In genomic region chr2:205748660-205749059, GRCh38 we compare ENCODE assay signal across 15 cellular contexts.
DNase-seq lines count a peak whose midpoint lies in the region; TF ChIP-seq lines count a peak whose summit lies in the region.
"Had no signal": no experiment of that assay in that cellular context is flagged by ENCODE, and none has a peak within 500 bp of the region (broad histone marks: within the 10 kb centered on the region; RNA-seq: fewer than 3 reads in every experiment).

No MANE protein-coding gene starts in this region.

- TF ChIP-seq EP300 in stomach (IDR thresholded peaks at IDR 0.05), result no peak

- H3K36me3 ChIP-seq in stomach, result peaks cover 10 to 90% (median 72%) of the 10 kb centered on the region in 4 donors
- H3K36me3 ChIP-seq: ovary had no signal

- no peaks in the 10 kb centered on the region for H3K36me3 Mint-ChIP-seq in activated CD4-positive, alpha-beta memory T cell treated with anti-CD3 and anti-CD28 coated beads for 36 hours
- no peaks in the 10 kb centered on the region for H3K36me3 Mint-ChIP-seq in activated CD4-positive, alpha-beta memory T cell treated with anti-CD3 and anti-CD28 coated beads, Interleukin-2, amount 10 ng/mL, durations not matched to agents 7 days and 5 days (ENCODE audit: low read depth)

- H3K4me1 ChIP-seq in stomach, result peaks cover 0 to 64% (median 24%) of the 10 kb centered on the region in 4 donors

- CTCF ChIA-PET in activated CD4-positive, alpha-beta memory T cell treated with anti-CD3 and anti-CD28 coated beads for 36 hours (lab: Charles Lee), result no interaction called here
- CTCF ChIA-PET in activated CD4-positive, alpha-beta memory T cell treated with anti-CD3 and anti-CD28 coated beads, Interleukin-2, amount 10 ng/mL, durations not matched to agents 7 days and 5 days (lab: Charles Lee), result no interaction called here

- TF ChIP-seq CTCF in stomach (IDR thresholded peaks at IDR 0.05), result no peak

- H3K27ac ChIP-seq in stomach, result peak overlapping the region in 4 of 5 donors; percentile 32 to 82 (median 42)
- H3K27ac ChIP-seq: ascending aorta, ovary had no signal

- H3K9me3 ChIP-seq in stomach, result no peaks in the 10 kb centered on the region
- H3K9me3 ChIP-seq: ascending aorta, ovary had no signal

- no peaks in the 10 kb centered on the region for H3K4me1 Mint-ChIP-seq in activated CD4-positive, alpha-beta memory T cell treated with anti-CD3 and anti-CD28 coated beads for 36 hours (ENCODE audit: low read depth)
- H3K4me1 Mint-ChIP-seq in activated CD4-positive, alpha-beta memory T cell treated with anti-CD3 and anti-CD28 coated beads, Interleukin-2, amount 10 ng/mL, durations not matched to agents 7 days and 5 days, result no peaks in the 10 kb centered on the region
- H3K4me1 Mint-ChIP-seq: IgD-negative memory B cell had no signal

- WGBS in stomach, 5 donors, result 60 to 73% (median 68%) methylated on average over 2 of the region's 2 CpGs

- H3K9me3 Mint-ChIP-seq in activated CD4-positive, alpha-beta memory T cell treated with anti-CD3 and anti-CD28 coated beads for 36 hours, result no peaks in the 10 kb centered on the region
- H3K9me3 Mint-ChIP-seq in activated CD4-positive, alpha-beta memory T cell treated with anti-CD3 and anti-CD28 coated beads, Interleukin-2, amount 10 ng/mL, durations not matched to agents 7 days and 5 days, result no peaks in the 10 kb centered on the region
- H3K9me3 Mint-ChIP-seq: IgD-negative memory B cell had no signal

- intact Hi-C loops in activated CD4-positive, alpha-beta memory T cell treated with anti-CD3 and anti-CD28 coated beads for 36 hours (cut with micrococcal nuclease), result no loop called here
- intact Hi-C loops in stomach (cut with DNase I; ENCODE audit: low total_unique reads), result no loop called here

- no peak overlapping the region for H3K27ac Mint-ChIP-seq in activated CD4-positive, alpha-beta memory T cell treated with anti-CD3 and anti-CD28 coated beads for 36 hours
- no peak overlapping the region for H3K27ac Mint-ChIP-seq in activated CD4-positive, alpha-beta memory T cell treated with anti-CD3 and anti-CD28 coated beads, Interleukin-2, amount 10 ng/mL, durations not matched to agents 7 days and 5 days
- H3K27ac Mint-ChIP-seq: IgD-negative memory B cell had no signal

- no peak overlapping the region for H3K4me3 ChIP-seq in stomach
- H3K4me3 ChIP-seq: ascending aorta, ovary had no signal

- POLR2A ChIA-PET in activated CD4-positive, alpha-beta memory T cell treated with anti-CD3 and anti-CD28 coated beads for 36 hours (lab: Charles Lee), result no interaction called here
- POLR2A ChIA-PET in activated CD4-positive, alpha-beta memory T cell treated with anti-CD3 and anti-CD28 coated beads, Interleukin-2, amount 10 ng/mL, durations not matched to agents 7 days and 5 days (lab: Charles Lee), result no interaction called here

- H3K27me3 Mint-ChIP-seq in activated CD4-positive, alpha-beta memory T cell treated with anti-CD3 and anti-CD28 coated beads for 36 hours, result peaks cover 16% of the 10 kb centered on the region
- H3K27me3 Mint-ChIP-seq in activated CD4-positive, alpha-beta memory T cell treated with anti-CD3 and anti-CD28 coated beads, Interleukin-2, amount 10 ng/mL, durations not matched to agents 7 days and 5 days, result peaks cover 11% of the 10 kb centered on the region

- H3K27me3 ChIP-seq in stomach, result no peaks in the 10 kb centered on the region
- H3K27me3 ChIP-seq: ascending aorta, ovary had no signal

- TF ChIP-seq POLR2A in stomach (IDR thresholded peaks at IDR 0.05), result no peak

- no peak overlapping the region for H3K4me3 Mint-ChIP-seq in activated CD4-positive, alpha-beta memory T cell treated with anti-CD3 and anti-CD28 coated beads for 36 hours
- H3K4me3 Mint-ChIP-seq in activated CD4-positive, alpha-beta memory T cell treated with anti-CD3 and anti-CD28 coated beads, Interleukin-2, amount 10 ng/mL, durations not matched to agents 7 days and 5 days, result no peak overlapping the region
- H3K4me3 Mint-ChIP-seq: IgD-negative memory B cell had no signal

- peak; percentile 13 for DNase-seq in activated CD4-positive, alpha-beta memory T cell treated with anti-CD3 and anti-CD28 coated beads for 36 hours
- DNase-seq in activated CD4-positive, alpha-beta memory T cell treated with anti-CD3 and anti-CD28 coated beads, Interleukin-2, amount 10 ng/mL, durations not matched to agents 7 days and 5 days, result no peak
- DNase-seq in RPMI7951 (ENCODE audit: low read depth) (peak; percentile 47), glomerular visceral epithelial cell (ENCODE audit: extremely low spot score) (peak; percentile 75), stomach (no peak), KG1 (lab: John Stamatoyannopoulos, UW) (no peak), cerebellar cortex (ENCODE audit: low spot score) (no peak)
- DNase-seq in effector CD4-positive, alpha-beta T cell, result no peak
- DNase-seq: activated CD8-positive, alpha-beta memory T cell treated with anti-CD3 and anti-CD28 coated beads, Interleukin-2, amount 50 U/mL, for 48 hours; DND-41; ovary; stimulated activated CD4-positive, alpha-beta T cell treated with anti-CD3 and anti-CD28 coated beads, Interleukin-2, amount 100 ng/mL, for 48 hours; T-helper 9 cell had no signal

Comparison
In these comparisons a context has a peak if more than half of its experiments do, and no peak if none do; other contexts are left out.
1. DNase-seq: peak in activated CD4-positive, alpha-beta memory T cell treated with anti-CD3 and anti-CD28 coated beads for 36 hours (single experiment), RPMI7951 (single experiment) and glomerular visceral epithelial cell (single experiment); none in activated CD4-positive, alpha-beta memory T cell treated with anti-CD3 and anti-CD28 coated beads, Interleukin-2, amount 10 ng/mL, durations not matched to agents 7 days and 5 days (single experiment), stomach (single experiment), KG1 (single experiment), effector CD4-positive, alpha-beta T cell (single experiment) and cerebellar cortex (single experiment).